In genomic region chr2:3324036-3324386, GRCh38 we compare ENCODE assay signal across 15 cellular contexts. TPM values are rescaled to one million over a fixed set of nuclear protein-coding genes. Genes with fewer than 3 reads are reported as not detected.
DNase-seq lines count a peak whose midpoint lies in the region; ATAC-seq and TF ChIP-seq lines count a peak whose summit lies in the region.
"Had no signal": no experiment of that assay in that cellular context is flagged by ENCODE, and none has a peak within 500 bp of the region (broad histone marks: within the 10 kb centered on the region; RNA-seq: fewer than 3 reads in every experiment).

No MANE protein-coding gene starts in this region.

- H3K9me3 ChIP-seq in psoas muscle (no peaks in the 10 kb centered on the region), tibial nerve (no peaks in the 10 kb centered on the region)
- H3K9me3 ChIP-seq: BLaER1 had no signal

- H3K9me3 Mint-ChIP-seq in stimulated activated naive CD8-positive, alpha-beta T cell treated with anti-CD3 and anti-CD28 coated beads, Interleukin-15, amount 100 ng/mL, for 72 hours: no peaks in the 10 kb centered on the region
- no peaks in the 10 kb centered on the region for H3K9me3 Mint-ChIP-seq in memory B cell

- no peaks in the 10 kb centered on the region for H3K27me3 Mint-ChIP-seq in stimulated activated naive CD8-positive, alpha-beta T cell treated with anti-CD3 and anti-CD28 coated beads, Interleukin-15, amount 100 ng/mL, for 72 hours
- no peaks in the 10 kb centered on the region for H3K27me3 Mint-ChIP-seq in memory B cell
- H3K27me3 Mint-ChIP-seq: CD4-positive, CD25-positive, alpha-beta regulatory T cell had no signal

- no peaks in the 10 kb centered on the region for H3K27me3 ChIP-seq in psoas muscle (ENCODE audit: insufficient read depth in 3 of 3, low read length in 2 of 3)
- no peaks in the 10 kb centered on the region for H3K27me3 ChIP-seq in tibial nerve
- H3K27me3 ChIP-seq: BLaER1 had no signal

- H3K36me3 Mint-ChIP-seq in memory B cell: peaks cover 26% of the 10 kb centered on the region

- H3K36me3 ChIP-seq in psoas muscle (ENCODE audit: insufficient read depth in 1 of 2, low read depth in 1 of 2) (no peaks in the 10 kb centered on the region), tibial nerve (peaks cover 0 to 28% (median 0%) of the 10 kb centered on the region in 3 donors)

- TF ChIP-seq POLR2A in tibial nerve (IDR thresholded peaks at IDR 0.05): no peak

- no peak overlapping the region for H3K27ac ChIP-seq in psoas muscle
- no peak overlapping the region for H3K27ac ChIP-seq in tibial nerve
- H3K27ac ChIP-seq: BLaER1 had no signal

- no peak for DNase-seq in stimulated activated naive CD8-positive, alpha-beta T cell treated with anti-CD3 and anti-CD28 coated beads, Interleukin-15, amount 100 ng/mL, for 72 hours
- DNase-seq in stimulated activated naive CD8-positive, alpha-beta T cell treated with anti-CD3 and anti-CD28 coated beads, Interleukin-15, Interleukin-2, amounts not matched to agents 100 U/mL and 50 U/mL, for 24 hours: no peak
- DNase-seq in memory B cell (ENCODE audit: low spot score in 2 of 2) (no peak), posterior vena cava (ENCODE audit: low spot score) (peak; percentile 48), psoas muscle (no peak), tibial nerve (ENCODE audit: low spot score in 2 of 2) (no peak), left cardiac atrium (no peak)
- DNase-seq: 8988T; AML-193; CD4-positive, CD25-positive, alpha-beta regulatory T cell; DMS53; GF-D8 had no signal

- no peak for TF ChIP-seq EP300 in tibial nerve (IDR thresholded peaks at IDR 0.05)

- H3K4me3 ChIP-seq in psoas muscle: no peak overlapping the region
- no peak overlapping the region for H3K4me3 ChIP-seq in tibial nerve
- H3K4me3 ChIP-seq: BLaER1 had no signal

- no peak for TF ChIP-seq CTCF in psoas muscle (IDR thresholded peaks at IDR 0.05)
- TF ChIP-seq CTCF in tibial nerve (IDR thresholded peaks at IDR 0.05): no peak

- peak; percentile 4 for ATAC-seq in stimulated activated naive CD8-positive, alpha-beta T cell treated with anti-CD3 and anti-CD28 coated beads, Interleukin-15, amount 100 ng/mL, for 72 hours
- ATAC-seq in stimulated activated naive CD8-positive, alpha-beta T cell treated with anti-CD3 and anti-CD28 coated beads, Interleukin-15, Interleukin-2, amounts not matched to agents 100 U/mL and 50 U/mL, for 24 hours: no peak
- ATAC-seq in memory B cell (ENCODE audit: low read depth) (no peak), psoas muscle (no peak), left cardiac atrium (no peak), HG03025 (IDR thresholded peaks at IDR 0.05; ENCODE audit: low FRiP score, unreplicated experiment) (no peak)
- ATAC-seq: HCT116 had no signal

- H3K4me1 Mint-ChIP-seq in stimulated activated naive CD8-positive, alpha-beta T cell treated with anti-CD3 and anti-CD28 coated beads, Interleukin-15, amount 100 ng/mL, for 72 hours: peaks cover 6% of the 10 kb centered on the region
- peaks cover 4% of the 10 kb centered on the region for H3K4me1 Mint-ChIP-seq in memory B cell

- H3K27ac Mint-ChIP-seq in stimulated activated naive CD8-positive, alpha-beta T cell treated with anti-CD3 and anti-CD28 coated beads, Interleukin-15, amount 100 ng/mL, for 72 hours: no peak overlapping the region
- peak overlapping the region; percentile 8 for H3K27ac Mint-ChIP-seq in memory B cell
- H3K27ac Mint-ChIP-seq: CD4-positive, CD25-positive, alpha-beta regulatory T cell had no signal

- 91 to 94% (median 92%) methylated on average over 11 of the region's 11 CpGs for WGBS in psoas muscle, 3 donors
- WGBS in tibial nerve, 2 donors: 89 to 92% methylated on average over 8 to 9 of the region's 11 CpGs

- H3K4me3 Mint-ChIP-seq in stimulated activated naive CD8-positive, alpha-beta T cell treated with anti-CD3 and anti-CD28 coated beads, Interleukin-15, amount 100 ng/mL, for 72 hours: no peak overlapping the region
- H3K4me3 Mint-ChIP-seq in memory B cell: no peak overlapping the region
- H3K4me3 Mint-ChIP-seq: CD4-positive, CD25-positive, alpha-beta regulatory T cell had no signal

- H3K4me1 ChIP-seq in psoas muscle: no peaks in the 10 kb centered on the region
- no peaks in the 10 kb centered on the region for H3K4me1 ChIP-seq in tibial nerve

- intact Hi-C loops in posterior vena cava (cut with DNase I): no loop called here
- intact Hi-C loops in psoas muscle (cut with DNase I): no loop called here
- intact Hi-C loops in left cardiac atrium (cut with DNase I): no loop called here

RNA-seq across cellular contexts. Expression of gene EIPR1, which starts 53.6 kb away (rescaled TPM):
- total RNA-seq in posterior vena cava: 10 to 100 TPM; 14.1 to 16.3 TPM
- total RNA-seq in psoas muscle: 10 to 100 TPM in 3 of 4 donors, 1 to 10 TPM in 1; 9.7 to 18.7 (median 12.3) TPM
- 10 to 100 TPM; 11.5 to 42.1 (median 28.1) TPM for polyA plus RNA-seq in psoas muscle
- total RNA-seq in tibial nerve: 10 to 100 TPM; 24.9 to 46.2 (median 36.3) TPM
- 10 to 100 TPM; 11.0 to 11.4 TPM for total RNA-seq in left cardiac atrium

RNA-seq across cellular contexts. Expression of gene TRAPPC12, which starts 55.5 kb away (rescaled TPM):
- 10 to 100 TPM; 71.3 to 87.8 TPM for total RNA-seq in posterior vena cava
- 10 to 100 TPM; 56.7 to 90.3 (median 66.9) TPM for total RNA-seq in psoas muscle
- polyA plus RNA-seq in psoas muscle: 10 to 100 TPM; 28.7 to 50.9 (median 34.2) TPM
- 100 to 1,000 TPM; 125 to 157 (median 145) TPM for total RNA-seq in tibial nerve
- 10 to 100 TPM; 76.2 to 86.3 TPM for total RNA-seq in left cardiac atrium
